ENCODE assay signal across 1 cellular context in the genomic region with DNA sequence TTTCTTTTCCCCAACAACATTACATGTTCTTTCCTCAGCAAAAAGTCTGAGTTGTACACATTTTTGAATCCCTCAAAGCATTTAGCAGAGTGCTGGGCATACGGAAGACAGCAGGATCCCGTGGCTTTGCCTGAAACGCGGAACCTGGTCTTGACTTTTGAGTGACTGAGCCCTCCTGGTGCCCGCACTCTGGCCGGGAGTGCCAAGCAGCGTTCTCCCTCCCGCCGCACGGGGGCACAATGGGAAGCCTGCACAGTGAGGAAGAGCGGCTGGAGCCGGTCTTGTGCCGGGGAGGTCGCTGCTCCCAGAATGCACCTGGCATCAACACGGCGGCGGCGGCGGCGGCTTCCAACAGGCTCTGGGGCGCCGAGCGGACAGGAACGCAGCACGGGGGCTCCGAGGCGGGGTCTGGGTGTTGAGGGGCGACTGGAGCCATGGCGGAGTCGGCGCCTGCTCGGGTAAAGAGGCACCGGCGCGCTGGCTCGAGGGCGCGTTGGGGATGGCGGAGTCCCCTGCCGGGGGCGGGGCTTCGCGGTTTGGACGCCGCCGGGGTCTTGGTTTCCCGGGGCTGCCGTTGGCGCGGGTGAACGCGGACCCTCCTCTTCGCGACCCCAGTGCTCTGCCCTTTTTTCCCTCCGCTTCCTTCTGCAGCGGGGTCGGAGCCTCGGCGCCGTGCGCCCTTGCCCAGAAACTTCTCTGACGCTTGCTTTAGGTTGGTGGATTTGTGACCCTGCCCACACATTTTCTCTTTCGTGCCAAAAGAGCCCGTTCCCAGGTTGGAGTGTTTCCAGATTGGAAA.
TF ChIP-seq lines count a peak whose summit lies in the region.

A gene (plus strand): TSS at position 307 of the 799 bp plus-strand sequence. CDS start 128 bp downstream, at position 435.

TF ChIP-seq in HEK293, 187 proteins besides CTCF, POLR2A, EP300 and RAD21 (continued from another document and continues in another):
- TF ChIP-seq, protein P1, sequence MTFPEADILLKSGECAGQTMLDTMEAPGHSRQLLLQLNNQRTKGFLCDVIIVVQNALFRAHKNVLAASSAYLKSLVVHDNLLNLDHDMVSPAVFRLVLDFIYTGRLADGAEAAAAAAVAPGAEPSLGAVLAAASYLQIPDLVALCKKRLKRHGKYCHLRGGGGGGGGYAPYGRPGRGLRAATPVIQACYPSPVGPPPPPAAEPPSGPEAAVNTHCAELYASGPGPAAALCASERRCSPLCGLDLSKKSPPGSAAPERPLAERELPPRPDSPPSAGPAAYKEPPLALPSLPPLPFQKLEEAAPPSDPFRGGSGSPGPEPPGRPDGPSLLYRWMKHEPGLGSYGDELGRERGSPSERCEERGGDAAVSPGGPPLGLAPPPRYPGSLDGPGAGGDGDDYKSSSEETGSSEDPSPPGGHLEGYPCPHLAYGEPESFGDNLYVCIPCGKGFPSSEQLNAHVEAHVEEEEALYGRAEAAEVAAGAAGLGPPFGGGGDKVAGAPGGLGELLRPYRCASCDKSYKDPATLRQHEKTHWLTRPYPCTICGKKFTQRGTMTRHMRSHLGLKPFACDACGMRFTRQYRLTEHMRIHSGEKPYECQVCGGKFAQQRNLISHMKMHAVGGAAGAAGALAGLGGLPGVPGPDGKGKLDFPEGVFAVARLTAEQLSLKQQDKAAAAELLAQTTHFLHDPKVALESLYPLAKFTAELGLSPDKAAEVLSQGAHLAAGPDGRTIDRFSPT (tag by site-specific recombination; IDR thresholded peaks at IDR 0.05): peak; percentile 98
- TF ChIP-seq ZSCAN30 (tag by site-specific recombination; IDR thresholded peaks at IDR 0.05) (peak; percentile 71; the same call in 1 of the 2 replicates), ZNF768 (tag by site-specific recombination; IDR thresholded peaks at IDR 0.05) (no peak), ZFP69B (tag by site-specific recombination; IDR thresholded peaks at IDR 0.05) (peak; percentile 67), ZBTB7A (tag by site-specific recombination; IDR thresholded peaks at IDR 0.05; ENCODE audit: low read depth) (0 out of 2 replicates have a peak, but pooled peaks have one; percentile 67), ZNF529 (tag by site-specific recombination; IDR thresholded peaks at IDR 0.05; ENCODE audit: insufficient replicate concordance) (no peak), ZNF354C (tag by site-specific recombination; IDR thresholded peaks at IDR 0.05; ENCODE audit: borderline replicate concordance, low read depth) (no peak), MYNN (tag by site-specific recombination; IDR thresholded peaks at IDR 0.05; ENCODE audit: borderline replicate concordance) (no peak), ZNF10 (tag by site-specific recombination; IDR thresholded peaks at IDR 0.05) (0 out of 2 replicates have a peak, but pooled peaks have one; percentile 34), YY2 (tag by site-specific recombination; IDR thresholded peaks at IDR 0.05) (peak; percentile 94), ZFP37 (tag by site-specific recombination; IDR thresholded peaks at IDR 0.05) (peak; percentile 78; the same call in 1 of the 2 replicates), ZNF473 (tag by site-specific recombination; IDR thresholded peaks at IDR 0.05) (no peak), ZEB2 (tag by site-specific recombination; IDR thresholded peaks at IDR 0.05) (peak; percentile 89), SP7 (tag by site-specific recombination; IDR thresholded peaks at IDR 0.05) (peak; percentile 84), ZNF133 (tag by site-specific recombination; IDR thresholded peaks at IDR 0.05) (no peak), ZNF530 (tag by site-specific recombination; IDR thresholded peaks at IDR 0.05; ENCODE audit: low read depth) (no peak), IKZF3 (tag by site-specific recombination; IDR thresholded peaks at IDR 0.05) (0 out of 2 replicates have a peak, but pooled peaks have one; percentile 15), ZNF366 (tag by site-specific recombination; conservative IDR thresholded peaks at IDR 0.05) (0 out of 2 replicates have a peak, but pooled peaks have one; percentile 16), ZNF76 (tag by site-specific recombination; IDR thresholded peaks at IDR 0.05; ENCODE audit: borderline replicate concordance, low read depth) (peak; percentile 96), KLF8 (tag by site-specific recombination; IDR thresholded peaks at IDR 0.05) (peak; percentile 90), ZFHX2 (tag by site-specific recombination; conservative IDR thresholded peaks at IDR 0.05) (peak; percentile 52; the same call in 1 of the 2 replicates), ZIC2 (tag by site-specific recombination; IDR thresholded peaks at IDR 0.05) (peak; percentile 83), EGR2 (tag by site-specific recombination; IDR thresholded peaks at IDR 0.05; ENCODE audit: low read depth) (no peak), KLF7 (tag by site-specific recombination; IDR thresholded peaks at IDR 0.05; ENCODE audit: borderline replicate concordance) (0 out of 2 replicates have a peak, but pooled peaks have one; percentile 46), KLF10 (tag by site-specific recombination; IDR thresholded peaks at IDR 0.05) (peak; percentile 39; the same call in 1 of the 2 replicates), ZNF777 (tag by site-specific recombination; IDR thresholded peaks at IDR 0.05; ENCODE audit: borderline replicate concordance) (peak; percentile 40; the same call in 1 of the 2 replicates), ZNF629 (tag by site-specific recombination; IDR thresholded peaks at IDR 0.05) (peak; percentile 62; the same call in 1 of the 2 replicates), ZNF114 (tag by site-specific recombination; IDR thresholded peaks at IDR 0.05) (no peak), OVOL3 (tag by site-specific recombination; IDR thresholded peaks at IDR 0.05) (peak; percentile 59), ZNF423 (tag by site-specific recombination; IDR thresholded peaks at IDR 0.05) (no peak), SALL2 (tag by site-specific recombination; IDR thresholded peaks at IDR 0.05; ENCODE audit: borderline replicate concordance) (no peak), ZNF2 (tag by site-specific recombination; IDR thresholded peaks at IDR 0.05) (peak; percentile 96), ZNF174 (tag by site-specific recombination; IDR thresholded peaks at IDR 0.05) (no peak)
- TF ChIP-seq, protein P2, sequence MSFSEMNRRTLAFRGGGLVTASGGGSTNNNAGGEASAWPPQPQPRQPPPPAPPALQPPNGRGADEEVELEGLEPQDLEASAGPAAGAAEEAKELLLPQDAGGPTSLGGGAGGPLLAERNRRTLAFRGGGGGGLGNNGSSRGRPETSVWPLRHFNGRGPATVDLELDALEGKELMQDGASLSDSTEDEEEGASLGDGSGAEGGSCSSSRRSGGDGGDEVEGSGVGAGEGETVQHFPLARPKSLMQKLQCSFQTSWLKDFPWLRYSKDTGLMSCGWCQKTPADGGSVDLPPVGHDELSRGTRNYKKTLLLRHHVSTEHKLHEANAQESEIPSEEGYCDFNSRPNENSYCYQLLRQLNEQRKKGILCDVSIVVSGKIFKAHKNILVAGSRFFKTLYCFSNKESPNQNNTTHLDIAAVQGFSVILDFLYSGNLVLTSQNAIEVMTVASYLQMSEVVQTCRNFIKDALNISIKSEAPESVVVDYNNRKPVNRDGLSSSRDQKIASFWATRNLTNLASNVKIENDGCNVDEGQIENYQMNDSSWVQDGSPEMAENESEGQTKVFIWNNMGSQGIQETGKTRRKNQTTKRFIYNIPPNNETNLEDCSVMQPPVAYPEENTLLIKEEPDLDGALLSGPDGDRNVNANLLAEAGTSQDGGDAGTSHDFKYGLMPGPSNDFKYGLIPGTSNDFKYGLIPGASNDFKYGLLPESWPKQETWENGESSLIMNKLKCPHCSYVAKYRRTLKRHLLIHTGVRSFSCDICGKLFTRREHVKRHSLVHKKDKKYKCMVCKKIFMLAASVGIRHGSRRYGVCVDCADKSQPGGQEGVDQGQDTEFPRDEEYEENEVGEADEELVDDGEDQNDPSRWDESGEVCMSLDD (tag by site-specific recombination; IDR thresholded peaks at IDR 0.05): peak; percentile 33; the same call in 1 of the 2 replicates
- TF ChIP-seq, protein P3, sequence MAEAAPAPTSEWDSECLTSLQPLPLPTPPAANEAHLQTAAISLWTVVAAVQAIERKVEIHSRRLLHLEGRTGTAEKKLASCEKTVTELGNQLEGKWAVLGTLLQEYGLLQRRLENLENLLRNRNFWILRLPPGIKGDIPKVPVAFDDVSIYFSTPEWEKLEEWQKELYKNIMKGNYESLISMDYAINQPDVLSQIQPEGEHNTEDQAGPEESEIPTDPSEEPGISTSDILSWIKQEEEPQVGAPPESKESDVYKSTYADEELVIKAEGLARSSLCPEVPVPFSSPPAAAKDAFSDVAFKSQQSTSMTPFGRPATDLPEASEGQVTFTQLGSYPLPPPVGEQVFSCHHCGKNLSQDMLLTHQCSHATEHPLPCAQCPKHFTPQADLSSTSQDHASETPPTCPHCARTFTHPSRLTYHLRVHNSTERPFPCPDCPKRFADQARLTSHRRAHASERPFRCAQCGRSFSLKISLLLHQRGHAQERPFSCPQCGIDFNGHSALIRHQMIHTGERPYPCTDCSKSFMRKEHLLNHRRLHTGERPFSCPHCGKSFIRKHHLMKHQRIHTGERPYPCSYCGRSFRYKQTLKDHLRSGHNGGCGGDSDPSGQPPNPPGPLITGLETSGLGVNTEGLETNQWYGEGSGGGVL (tag by site-specific recombination; IDR thresholded peaks at IDR 0.05): peak; percentile 41; the same call in 1 of the 2 replicates
- TF ChIP-seq, protein P4, sequence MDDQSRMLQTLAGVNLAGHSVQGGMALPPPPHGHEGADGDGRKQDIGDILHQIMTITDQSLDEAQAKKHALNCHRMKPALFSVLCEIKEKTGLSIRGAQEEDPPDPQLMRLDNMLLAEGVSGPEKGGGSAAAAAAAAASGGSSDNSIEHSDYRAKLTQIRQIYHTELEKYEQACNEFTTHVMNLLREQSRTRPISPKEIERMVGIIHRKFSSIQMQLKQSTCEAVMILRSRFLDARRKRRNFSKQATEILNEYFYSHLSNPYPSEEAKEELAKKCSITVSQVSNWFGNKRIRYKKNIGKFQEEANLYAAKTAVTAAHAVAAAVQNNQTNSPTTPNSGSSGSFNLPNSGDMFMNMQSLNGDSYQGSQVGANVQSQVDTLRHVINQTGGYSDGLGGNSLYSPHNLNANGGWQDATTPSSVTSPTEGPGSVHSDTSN (CRISPR knock-in tag; IDR thresholded peaks at IDR 0.05): peak; percentile 83; the same call in 1 of the 2 replicates
- TF ChIP-seq, protein P5, sequence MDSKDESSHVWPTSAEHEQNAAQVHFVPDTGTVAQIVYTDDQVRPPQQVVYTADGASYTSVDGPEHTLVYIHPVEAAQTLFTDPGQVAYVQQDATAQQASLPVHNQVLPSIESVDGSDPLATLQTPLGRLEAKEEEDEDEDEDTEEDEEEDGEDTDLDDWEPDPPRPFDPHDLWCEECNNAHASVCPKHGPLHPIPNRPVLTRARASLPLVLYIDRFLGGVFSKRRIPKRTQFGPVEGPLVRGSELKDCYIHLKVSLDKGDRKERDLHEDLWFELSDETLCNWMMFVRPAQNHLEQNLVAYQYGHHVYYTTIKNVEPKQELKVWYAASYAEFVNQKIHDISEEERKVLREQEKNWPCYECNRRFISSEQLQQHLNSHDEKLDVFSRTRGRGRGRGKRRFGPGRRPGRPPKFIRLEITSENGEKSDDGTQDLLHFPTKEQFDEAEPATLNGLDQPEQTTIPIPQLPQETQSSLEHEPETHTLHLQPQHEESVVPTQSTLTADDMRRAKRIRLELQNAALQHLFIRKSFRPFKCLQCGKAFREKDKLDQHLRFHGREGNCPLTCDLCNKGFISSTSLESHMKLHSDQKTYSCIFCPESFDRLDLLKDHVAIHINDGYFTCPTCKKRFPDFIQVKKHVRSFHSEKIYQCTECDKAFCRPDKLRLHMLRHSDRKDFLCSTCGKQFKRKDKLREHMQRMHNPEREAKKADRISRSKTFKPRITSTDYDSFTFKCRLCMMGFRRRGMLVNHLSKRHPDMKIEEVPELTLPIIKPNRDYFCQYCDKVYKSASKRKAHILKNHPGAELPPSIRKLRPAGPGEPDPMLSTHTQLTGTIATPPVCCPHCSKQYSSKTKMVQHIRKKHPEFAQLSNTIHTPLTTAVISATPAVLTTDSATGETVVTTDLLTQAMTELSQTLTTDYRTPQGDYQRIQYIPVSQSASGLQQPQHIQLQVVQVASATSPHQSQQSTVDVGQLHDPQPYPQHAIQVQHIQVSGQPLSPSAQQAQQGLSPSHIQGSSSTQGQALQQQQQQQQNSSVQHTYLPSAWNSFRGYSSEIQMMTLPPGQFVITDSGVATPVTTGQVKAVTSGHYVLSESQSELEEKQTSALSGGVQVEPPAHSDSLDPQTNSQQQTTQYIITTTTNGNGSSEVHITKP (tag by site-specific recombination; IDR thresholded peaks at IDR 0.05): 0 out of 2 replicates have a peak, but pooled peaks have one; percentile 34
- TF ChIP-seq, protein P6, sequence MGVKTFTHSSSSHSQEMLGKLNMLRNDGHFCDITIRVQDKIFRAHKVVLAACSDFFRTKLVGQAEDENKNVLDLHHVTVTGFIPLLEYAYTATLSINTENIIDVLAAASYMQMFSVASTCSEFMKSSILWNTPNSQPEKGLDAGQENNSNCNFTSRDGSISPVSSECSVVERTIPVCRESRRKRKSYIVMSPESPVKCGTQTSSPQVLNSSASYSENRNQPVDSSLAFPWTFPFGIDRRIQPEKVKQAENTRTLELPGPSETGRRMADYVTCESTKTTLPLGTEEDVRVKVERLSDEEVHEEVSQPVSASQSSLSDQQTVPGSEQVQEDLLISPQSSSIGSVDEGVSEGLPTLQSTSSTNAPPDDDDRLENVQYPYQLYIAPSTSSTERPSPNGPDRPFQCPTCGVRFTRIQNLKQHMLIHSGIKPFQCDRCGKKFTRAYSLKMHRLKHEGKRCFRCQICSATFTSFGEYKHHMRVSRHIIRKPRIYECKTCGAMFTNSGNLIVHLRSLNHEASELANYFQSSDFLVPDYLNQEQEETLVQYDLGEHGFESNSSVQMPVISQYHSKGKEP (tag by site-specific recombination; IDR thresholded peaks at IDR 0.05): 0 out of 2 replicates have a peak, but pooled peaks have one; percentile 49
- TF ChIP-seq, protein P7, sequence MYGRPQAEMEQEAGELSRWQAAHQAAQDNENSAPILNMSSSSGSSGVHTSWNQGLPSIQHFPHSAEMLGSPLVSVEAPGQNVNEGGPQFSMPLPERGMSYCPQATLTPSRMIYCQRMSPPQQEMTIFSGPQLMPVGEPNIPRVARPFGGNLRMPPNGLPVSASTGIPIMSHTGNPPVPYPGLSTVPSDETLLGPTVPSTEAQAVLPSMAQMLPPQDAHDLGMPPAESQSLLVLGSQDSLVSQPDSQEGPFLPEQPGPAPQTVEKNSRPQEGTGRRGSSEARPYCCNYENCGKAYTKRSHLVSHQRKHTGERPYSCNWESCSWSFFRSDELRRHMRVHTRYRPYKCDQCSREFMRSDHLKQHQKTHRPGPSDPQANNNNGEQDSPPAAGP (tag by site-specific recombination; IDR thresholded peaks at IDR 0.05): peak; percentile 74
- TF ChIP-seq, protein P8, sequence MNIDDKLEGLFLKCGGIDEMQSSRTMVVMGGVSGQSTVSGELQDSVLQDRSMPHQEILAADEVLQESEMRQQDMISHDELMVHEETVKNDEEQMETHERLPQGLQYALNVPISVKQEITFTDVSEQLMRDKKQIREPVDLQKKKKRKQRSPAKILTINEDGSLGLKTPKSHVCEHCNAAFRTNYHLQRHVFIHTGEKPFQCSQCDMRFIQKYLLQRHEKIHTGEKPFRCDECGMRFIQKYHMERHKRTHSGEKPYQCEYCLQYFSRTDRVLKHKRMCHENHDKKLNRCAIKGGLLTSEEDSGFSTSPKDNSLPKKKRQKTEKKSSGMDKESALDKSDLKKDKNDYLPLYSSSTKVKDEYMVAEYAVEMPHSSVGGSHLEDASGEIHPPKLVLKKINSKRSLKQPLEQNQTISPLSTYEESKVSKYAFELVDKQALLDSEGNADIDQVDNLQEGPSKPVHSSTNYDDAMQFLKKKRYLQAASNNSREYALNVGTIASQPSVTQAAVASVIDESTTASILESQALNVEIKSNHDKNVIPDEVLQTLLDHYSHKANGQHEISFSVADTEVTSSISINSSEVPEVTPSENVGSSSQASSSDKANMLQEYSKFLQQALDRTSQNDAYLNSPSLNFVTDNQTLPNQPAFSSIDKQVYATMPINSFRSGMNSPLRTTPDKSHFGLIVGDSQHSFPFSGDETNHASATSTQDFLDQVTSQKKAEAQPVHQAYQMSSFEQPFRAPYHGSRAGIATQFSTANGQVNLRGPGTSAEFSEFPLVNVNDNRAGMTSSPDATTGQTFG (tag by site-specific recombination; IDR thresholded peaks at IDR 0.05; ENCODE audit: borderline replicate concordance): no peak
